Comparison of ENCODE assay signal across 14 cellular contexts in genomic region chr7:47714669-47715607, GRCh38.
DNase-seq lines count a peak whose midpoint lies in the region; ATAC-seq, FAIRE-seq and TF ChIP-seq lines count a peak whose summit lies in the region.
"Had no signal": no experiment of that assay in that cellular context is flagged by ENCODE, and none has a peak within 500 bp of the region (broad histone marks: within the 10 kb centered on the region; RNA-seq: fewer than 3 reads in every experiment).

No MANE protein-coding gene starts in this region.

- DNase-seq in GM23338 (ENCODE audit: low spot score), result no peak
- no peak for DNase-seq in mesothelial cell of epicardium (ENCODE audit: low spot score in 2 of 2, unreplicated experiment in 2 of 2)
- no peak for DNase-seq in NCI-H226
- DNase-seq in DMS 273 treated with DMSO at 0.1 percent for 48 hours (lab: John Stamatoyannopoulos, UW), result no peak
- no peak for DNase-seq in kidney
- DNase-seq in NCI-H345 treated with DMSO at 0.1 percent for 48 hours (lab: John Stamatoyannopoulos, UW; ENCODE audit: unreplicated experiment), result no peak
- DNase-seq: activated CD4-positive, CD25-positive, alpha-beta regulatory T cell treated with anti-CD3 and anti-CD28 coated beads, Interleukin-2, amount 50 U/mL, for 72 hours; amniotic stem cell; DMS53; esophagus squamous epithelium; NCI-H526 treated with DMSO at 0.1 percent for 48 hours had no signal

- no peak overlapping the region for H3K4me3 Mint-ChIP-seq in GM23338
- H3K4me3 Mint-ChIP-seq in mesothelial cell of epicardium, result no peak overlapping the region

- TF ChIP-seq CTCF in GM23338 (conservative IDR thresholded peaks at IDR 0.05; ENCODE audit: low read depth in 2 of 2) (no peak), mesothelial cell of epicardium (IDR thresholded peaks at IDR 0.05; ENCODE audit: unreplicated experiment) (no peak), kidney (IDR thresholded peaks at IDR 0.05; ENCODE audit: borderline replicate concordance, extremely low read depth, insufficient read depth) (no peak)

- no peaks in the 10 kb centered on the region for H3K27me3 ChIP-seq in GM23338 (ENCODE audit: insufficient read depth)
- H3K27me3 ChIP-seq: esophagus squamous epithelium had no signal

- no peaks in the 10 kb centered on the region for H4K20me1 ChIP-seq in GM23338 (replicated peaks; ENCODE audit: insufficient read depth)

- no peaks in the 10 kb centered on the region for H3F3A ChIP-seq in GM23338 (replicated peaks; ENCODE audit: low read depth)

- H3K36me3 Mint-ChIP-seq in GM23338 (ENCODE audit: low read depth), result no peaks in the 10 kb centered on the region
- H3K36me3 Mint-ChIP-seq in mesothelial cell of epicardium, result no peaks in the 10 kb centered on the region

- no peaks in the 10 kb centered on the region for H3K4me1 ChIP-seq in GM23338 (ENCODE audit: insufficient read depth)
- peaks cover 0 to 11% of the 10 kb centered on the region in 2 donors for H3K4me1 ChIP-seq in kidney (ENCODE audit: control insufficient read depth in 1 of 2, insufficient read depth in 1 of 2, low read depth in 1 of 2, low read length in 2 of 2)
- H3K4me1 ChIP-seq: esophagus squamous epithelium had no signal

- no peaks in the 10 kb centered on the region for H3K9me2 ChIP-seq in GM23338 (ENCODE audit: insufficient read depth)

- intact Hi-C loops in kidney (cut with DNase I), result no loop called here

- no peak for FAIRE-seq in kidney (lab: Jason Lieb, UNC)

- H3K27ac Mint-ChIP-seq in GM23338 (no peak overlapping the region), mesothelial cell of epicardium (peak overlapping the region; percentile 88)

- H3K9ac ChIP-seq in kidney (ENCODE audit: low read length in 2 of 2), result no peak overlapping the region

- H3K4me2 ChIP-seq in GM23338, result no peak overlapping the region

- no peaks in the 10 kb centered on the region for H3K27me3 Mint-ChIP-seq in GM23338 (ENCODE audit: insufficient read depth, low read depth, poor library complexity)
- no peaks in the 10 kb centered on the region for H3K27me3 Mint-ChIP-seq in mesothelial cell of epicardium (ENCODE audit: low read depth)

- H3K36me3 ChIP-seq in GM23338 (ENCODE audit: insufficient read depth), result no peaks in the 10 kb centered on the region
- H3K36me3 ChIP-seq in kidney (ENCODE audit: control insufficient read depth in 1 of 2, insufficient read depth in 2 of 2, low read length in 2 of 2), result no peaks in the 10 kb centered on the region
- H3K36me3 ChIP-seq: esophagus squamous epithelium had no signal

- H3K4me1 Mint-ChIP-seq in GM23338 (peaks cover 2% of the 10 kb centered on the region; the same call in 1 of the 3 replicates), mesothelial cell of epicardium (peaks cover 64% of the 10 kb centered on the region)

- no peaks in the 10 kb centered on the region for H3K79me2 ChIP-seq in GM23338 (replicated peaks; ENCODE audit: insufficient read depth)

- ATAC-seq in GM18868 (IDR thresholded peaks at IDR 0.05; ENCODE audit: unreplicated experiment), result peak; percentile 98
- ATAC-seq in GM23338, result no peak
- ATAC-seq in HG03457 (IDR thresholded peaks at IDR 0.05; ENCODE audit: unreplicated experiment), result peak; percentile 96

- H3K4me3 ChIP-seq in GM23338 (no peak overlapping the region), kidney (ENCODE audit: low read length in 2 of 2) (no peak overlapping the region)
- H3K4me3 ChIP-seq: esophagus squamous epithelium, skin epidermis had no signal

- H3K9me3 Mint-ChIP-seq in GM23338, result no peaks in the 10 kb centered on the region
- peaks cover 6% of the 10 kb centered on the region for H3K9me3 Mint-ChIP-seq in mesothelial cell of epicardium

- no peaks in the 10 kb centered on the region for H3K9me3 ChIP-seq in kidney (ENCODE audit: control insufficient read depth in 1 of 2, low read length in 2 of 2)
- H3K9me3 ChIP-seq: esophagus squamous epithelium had no signal

- 0 out of 2 replicates have a peak overlapping the region, but pooled peaks have one; percentile 5 for H2AFZ ChIP-seq in GM23338

- H3K27ac ChIP-seq in GM23338 (ENCODE audit: low read depth), result no peak overlapping the region
- H3K27ac ChIP-seq in kidney (ENCODE audit: low read depth in 2 of 2, low read length in 2 of 2), result no peak overlapping the region
- H3K27ac ChIP-seq: esophagus squamous epithelium, skin epidermis had no signal

TF ChIP-seq in GM23338, 12 proteins besides CTCF, POLR2A, EP300 and RAD21 (continues in another document):
- TF ChIP-seq ZNF331 (CRISPR knock-in tag; IDR thresholded peaks at IDR 0.05; ENCODE audit: low read depth), result no peak
- TF ChIP-seq REST (IDR thresholded peaks at IDR 0.05; ENCODE audit: unreplicated experiment), result no peak
- TF ChIP-seq POLR2AphosphoS5 (IDR thresholded peaks at IDR 0.05; ENCODE audit: low read depth), result no peak
- no peak for TF ChIP-seq CREB1 (CRISPR knock-in tag; IDR thresholded peaks at IDR 0.05; ENCODE audit: low read depth)
- TF ChIP-seq ZNF114 (CRISPR knock-in tag; IDR thresholded peaks at IDR 0.05), result no peak
